Comparison of ENCODE assay signal across 36 cellular contexts in genomic region chr3:195191580-195191979, GRCh38.
"Had no signal": no experiment of that assay in that cellular context is flagged by ENCODE, and none has a peak within 500 bp of the region (broad histone marks: within the 10 kb centered on the region; RNA-seq: fewer than 3 reads in every experiment).

No MANE protein-coding gene starts in this region.

- DNase-seq: activated B cell treated with CpG ODN at 0.5 μM for 24 hours; activated CD4-positive, alpha-beta memory T cell treated with anti-CD3 and anti-CD28 coated beads for 36 hours; activated CD4-positive, alpha-beta T cell treated with anti-CD3 and anti-CD28 coated beads for 4 hours; activated CD4-positive, alpha-beta T cell treated with anti-CD3 and anti-CD28 coated beads, Interleukin-2, amount 10 ng/mL, durations not matched to agents 24 days and 14 days; activated CD4-positive, alpha-beta T cell treated with anti-CD3 and anti-CD28 coated beads, Interleukin-2, amount 50 U/mL, for 1 hour; activated CD4-positive, alpha-beta T cell treated with anti-CD3 and anti-CD28 coated beads, Interleukin-2, amount 50 U/mL, for 4 hours; activated CD4-positive, CD25-positive, alpha-beta regulatory T cell treated with anti-CD3 and anti-CD28 coated beads, Interleukin-2, amount 50 U/mL, for 72 hours; activated CD8-positive, alpha-beta memory T cell treated with anti-CD3 and anti-CD28 coated beads, Interleukin-2, amount 50 U/mL, for 4 hours; activated CD8-positive, alpha-beta T cell treated with anti-CD3 and anti-CD28 coated beads for 36 hours; activated effector memory CD4-positive, alpha-beta T cell treated with Interleukin-2 at 50 U/mL for 16 hours; activated gamma-delta T cell; activated naive CD4-positive, alpha-beta T cell treated with anti-CD3 and anti-CD28 coated beads for 36 hours; activated naive CD4-positive, alpha-beta T cell treated with anti-CD3 and anti-CD28 coated beads, Interleukin-2, amount 50 U/mL, for 16 hours; activated naive CD8-positive, alpha-beta T cell treated with anti-CD3 and anti-CD28 coated beads, Interleukin-2, amount 10 ng/mL, durations not matched to agents 7 days and 5 days; activated naive CD8-positive, alpha-beta T cell treated with anti-CD3 and anti-CD28 coated beads, Interleukin-2, amount 50 U/mL, for 24 hours; activated T-cell treated with anti-CD3 and anti-CD28 coated beads for 4 hours; activated T-cell treated with anti-CD3 and anti-CD28 coated beads, Interleukin-2, amount 50 U/mL, for 24 hours; activated T-cell treated with anti-CD3 and anti-CD28 coated beads, Interleukin-2, amount 50 U/mL, for 48 hours; amygdala; anterior cingulate cortex; caudate nucleus; cerebellar nuclear complex; T-helper 1 cell; T-helper 2 cell; T-helper 9 cell had no signal

- H3K4me3 Mint-ChIP-seq: activated B cell treated with CpG ODN at 0.5 μM for 24 hours; activated CD4-positive, alpha-beta memory T cell treated with anti-CD3 and anti-CD28 coated beads for 36 hours; activated CD4-positive, alpha-beta T cell treated with anti-CD3 and anti-CD28 coated beads, Interleukin-2, amount 10 ng/mL, durations not matched to agents 24 days and 14 days; activated CD8-positive, alpha-beta T cell treated with anti-CD3 and anti-CD28 coated beads for 36 hours; activated naive CD4-positive, alpha-beta T cell treated with anti-CD3 and anti-CD28 coated beads for 36 hours; activated naive CD8-positive, alpha-beta T cell; activated naive CD8-positive, alpha-beta T cell treated with anti-CD3 and anti-CD28 coated beads, Interleukin-2, amount 10 ng/mL, durations not matched to agents 7 days and 5 days; activated naive CD8-positive, alpha-beta T cell treated with anti-CD3 and anti-CD28 coated beads, Interleukin-2, amount 50 U/mL, for 24 hours; activated T-cell treated with anti-CD3 and anti-CD28 coated beads, Interleukin-2, amount 50 U/mL, for 24 hours; brain; central memory CD8-positive, alpha-beta T cell; T-helper 1 cell treated with Interleukin-12 subunit alpha and Interleukin-12 subunit beta and Interleukin-4 antibody, amounts not matched to agents 30 μg/mL and 1 μg/mL, for 36 hours; T-helper 2 cell treated with Interferon-gamma antibody and Interleukin-4, amounts not matched to agents 5 μg/mL and 100 μg/mL, for 36 hours had no signal

- H3K27ac Mint-ChIP-seq: activated B cell treated with CpG ODN at 0.5 μM for 24 hours; activated CD4-positive, alpha-beta memory T cell treated with anti-CD3 and anti-CD28 coated beads for 36 hours; activated CD4-positive, alpha-beta T cell treated with anti-CD3 and anti-CD28 coated beads, Interleukin-2, amount 10 ng/mL, durations not matched to agents 24 days and 14 days; activated CD8-positive, alpha-beta T cell treated with anti-CD3 and anti-CD28 coated beads for 36 hours; activated naive CD4-positive, alpha-beta T cell treated with anti-CD3 and anti-CD28 coated beads for 36 hours; activated naive CD8-positive, alpha-beta T cell; activated naive CD8-positive, alpha-beta T cell treated with anti-CD3 and anti-CD28 coated beads, Interleukin-2, amount 10 ng/mL, durations not matched to agents 7 days and 5 days; activated naive CD8-positive, alpha-beta T cell treated with anti-CD3 and anti-CD28 coated beads, Interleukin-2, amount 50 U/mL, for 24 hours; activated T-cell treated with anti-CD3 and anti-CD28 coated beads, Interleukin-2, amount 50 U/mL, for 24 hours; activated T-helper 2 cell treated with anti-CD3 and anti-CD28 coated beads, Interferon-gamma antibody, Interleukin-2, Interleukin-4, amounts not matched to agents 10 μg/mL and 5 μg/mL and 100 μg/mL, durations not matched to agents 14 hours and 24 hours and 36 hours; brain; T-helper 1 cell treated with Interleukin-12 subunit alpha and Interleukin-12 subunit beta and Interleukin-4 antibody, amounts not matched to agents 30 μg/mL and 1 μg/mL, for 36 hours; T-helper 2 cell treated with Interferon-gamma antibody and Interleukin-4, amounts not matched to agents 5 μg/mL and 100 μg/mL, for 36 hours had no signal

- H3K27me3 Mint-ChIP-seq: activated B cell treated with CpG ODN at 0.5 μM for 24 hours; activated CD4-positive, alpha-beta memory T cell treated with anti-CD3 and anti-CD28 coated beads for 36 hours; activated CD8-positive, alpha-beta T cell treated with anti-CD3 and anti-CD28 coated beads for 36 hours; activated naive CD8-positive, alpha-beta T cell; activated naive CD8-positive, alpha-beta T cell treated with anti-CD3 and anti-CD28 coated beads, Interleukin-2, amount 10 ng/mL, durations not matched to agents 7 days and 5 days; activated naive CD8-positive, alpha-beta T cell treated with anti-CD3 and anti-CD28 coated beads, Interleukin-2, amount 50 U/mL, for 24 hours; activated T-cell treated with anti-CD3 and anti-CD28 coated beads, Interleukin-2, amount 50 U/mL, for 24 hours; brain; central memory CD8-positive, alpha-beta T cell had no signal

- H3K36me3 ChIP-seq: cardiac muscle cell had no signal

- H3K4me3 ChIP-seq: ascending aorta, cardiac muscle cell had no signal

- H3K27me3 ChIP-seq: ascending aorta, cardiac muscle cell had no signal

- ATAC-seq: activated CD8-positive, alpha-beta T cell treated with anti-CD3 and anti-CD28 coated beads for 36 hours; activated naive CD8-positive, alpha-beta T cell treated with anti-CD3 and anti-CD28 coated beads, Interleukin-2, amount 50 U/mL, for 24 hours had no signal

- H3K27ac ChIP-seq: ascending aorta, cardiac muscle cell, VCaP had no signal

- FAIRE-seq: bronchial epithelial cell, TTC549 had no signal
